Comparison of ENCODE assay signal across 15 cellular contexts in genomic region chr6:152461556-152461955, GRCh38.
DNase-seq lines count a peak whose midpoint lies in the region; ATAC-seq, FAIRE-seq and TF ChIP-seq lines count a peak whose summit lies in the region.
"Had no signal": no experiment of that assay in that cellular context is flagged by ENCODE, and none has a peak within 500 bp of the region (broad histone marks: within the 10 kb centered on the region; RNA-seq: fewer than 3 reads in every experiment).

No MANE protein-coding gene starts in this region.

- no peaks in the 10 kb centered on the region for H3K36me3 ChIP-seq in brain microvascular endothelial cell (replicated peaks)
- peaks cover 3 to 4% of the 10 kb centered on the region in 2 donors for H3K36me3 ChIP-seq in kidney (ENCODE audit: control insufficient read depth in 1 of 2, insufficient read depth in 2 of 2, low read length in 2 of 2)

- no peaks in the 10 kb centered on the region for H3K4me1 ChIP-seq in kidney (ENCODE audit: control insufficient read depth in 1 of 2, insufficient read depth in 1 of 2, low read depth in 1 of 2, low read length in 2 of 2)

- H3K9me3 ChIP-seq in kidney (ENCODE audit: control insufficient read depth in 1 of 2, low read length in 2 of 2): no peaks in the 10 kb centered on the region

- no peak for ATAC-seq in HG02970 (IDR thresholded peaks at IDR 0.05; ENCODE audit: low FRiP score, unreplicated experiment)
- no peak for ATAC-seq in HG03354 (IDR thresholded peaks at IDR 0.05; ENCODE audit: poor library complexity, severe bottlenecking, unreplicated experiment)
- ATAC-seq: activated CD4-positive, alpha-beta T cell treated with anti-CD3 and anti-CD28 coated beads for 36 hours had no signal

- peak; percentile 18 for DNase-seq in AG20443 (ENCODE audit: low spot score)
- peak; percentile 79 for DNase-seq in HT1080 (ENCODE audit: low read depth)
- DNase-seq in brain microvascular endothelial cell: peak; percentile 15
- peak; percentile 24 for DNase-seq in kidney glomerular epithelial cell (lab: John Stamatoyannopoulos, UW)
- no peak for DNase-seq in amygdala (lab: John Stamatoyannopoulos, UW)
- no peak for DNase-seq in kidney
- DNase-seq: activated CD4-positive, alpha-beta T cell treated with anti-CD3 and anti-CD28 coated beads for 36 hours; CD8-positive, alpha-beta memory T cell; DND-41; MV-4-11; NCI-H2029; NCI-H446; RPMI8226 had no signal

- no peak for FAIRE-seq in kidney (lab: Jason Lieb, UNC)

- H3K27ac ChIP-seq in brain microvascular endothelial cell (no peak overlapping the region), kidney (ENCODE audit: low read depth in 2 of 2, low read length in 2 of 2) (no peak overlapping the region)

- no peak overlapping the region for H3K9ac ChIP-seq in kidney (ENCODE audit: low read length in 2 of 2)

- H3K27me3 ChIP-seq in brain microvascular endothelial cell (replicated peaks): no peaks in the 10 kb centered on the region

- TF ChIP-seq CTCF in brain microvascular endothelial cell (IDR thresholded peaks at IDR 0.05; ENCODE audit: low read depth, low read length, missing control alignments) (no peak), kidney (IDR thresholded peaks at IDR 0.05; ENCODE audit: borderline replicate concordance, extremely low read depth, insufficient read depth) (no peak)

- intact Hi-C loops in kidney (cut with DNase I): no loop called here

- in situ Hi-C loops in brain microvascular endothelial cell (cut with HindIII; ENCODE audit: low pct_ligation_motif_present, low sequenced_read_pairs): no loop called here

- H3K4me3 ChIP-seq in brain microvascular endothelial cell (ENCODE audit: low read depth, low read length) (no peak overlapping the region), kidney (ENCODE audit: low read length in 2 of 2) (no peak overlapping the region)

Comparison
In these comparisons a context has a peak if more than half of its experiments do, and no peak if none do; other contexts are left out.
1. DNase-seq: peak in AG20443 (single experiment), HT1080 (single experiment), brain microvascular endothelial cell (single experiment) and kidney glomerular epithelial cell (single experiment); none in amygdala (0 of 56) and kidney (single experiment).